In the genomic region with DNA sequence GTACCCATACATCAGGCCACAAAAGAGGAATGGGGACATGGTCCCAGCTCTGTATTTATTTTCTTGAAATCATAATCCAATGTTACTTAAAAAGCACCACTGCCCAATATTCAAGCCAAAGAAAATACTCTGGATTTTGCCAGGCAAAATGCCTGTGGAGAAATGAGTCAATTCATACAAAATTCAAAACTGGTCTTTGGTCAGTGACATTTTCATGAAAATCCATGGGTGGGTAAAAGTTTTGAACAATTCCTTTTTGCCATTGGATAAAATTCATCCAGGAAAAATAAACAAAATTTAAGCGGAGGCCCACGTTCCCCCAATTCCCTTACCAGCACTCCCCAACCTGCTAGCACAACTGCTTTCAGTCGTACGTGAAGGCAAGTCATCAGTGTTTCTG, we compare ENCODE assay signal across 21 cellular contexts.
"Had no signal": no experiment of that assay in that cellular context is flagged by ENCODE, and none has a peak within 500 bp of the region (broad histone marks: within the 10 kb centered on the region; RNA-seq: fewer than 3 reads in every experiment).

No MANE protein-coding gene starts in this region.

- H3K4me3 ChIP-seq: body of pancreas, dorsolateral prefrontal cortex, lower lobe of right lung, ovary, sigmoid colon, spleen had no signal

- H3K27me3 ChIP-seq: body of pancreas, dorsolateral prefrontal cortex, ovary, sigmoid colon, spleen had no signal

- H3K9me3 ChIP-seq: body of pancreas, lower lobe of right lung, ovary, sigmoid colon, spleen had no signal

- H3K27ac ChIP-seq: body of pancreas, epithelial cell of prostate, lower lobe of right lung, ovary, spleen, VCaP had no signal

- DNase-seq: activated CD4-positive, CD25-positive, alpha-beta regulatory T cell treated with anti-CD3 and anti-CD28 coated beads, Interleukin-2, amount 50 U/mL, for 72 hours; activated CD8-positive, alpha-beta memory T cell treated with anti-CD3 and anti-CD28 coated beads for 24 hours; activated CD8-positive, alpha-beta memory T cell treated with anti-CD3 and anti-CD28 coated beads, Interleukin-2, amount 50 U/mL, for 48 hours; activated effector memory CD4-positive, alpha-beta T cell treated with Interleukin-2 at 50 U/mL for 16 hours; activated naive CD4-positive, alpha-beta T cell treated with anti-CD3 and anti-CD28 coated beads, Interleukin-2, amount 10 ng/mL, durations not matched to agents 7 days and 5 days; activated T-cell treated with anti-CD3 and anti-CD28 coated beads, Interleukin-2, amount 50 U/mL, for 48 hours; body of pancreas; caudate nucleus; dorsolateral prefrontal cortex; hippocampal formation; left cardiac atrium; lower lobe of right lung; ovary; sigmoid colon; spleen; stimulated activated CD4-positive, alpha-beta T cell treated with anti-CD3 and anti-CD28 coated beads, Interleukin-4, amount 100 ng/mL, for 4 hours; SW 1271; T-helper 2 cell had no signal

- H3K4me1 ChIP-seq: spleen had no signal

- ATAC-seq: body of pancreas; lower lobe of right lung; stimulated activated memory B cell treated with anti-CD40 and anti-IgM and Interleukin-4, amounts not matched to agents 10 μg/mL and 1 μg/mL and 100 μg/mL, for 72 hours had no signal

- H3K36me3 ChIP-seq: lower lobe of right lung, ovary, sigmoid colon had no signal
